Comparison of ENCODE assay signal across 11 cellular contexts in genomic region chr12:3004655-3005565, GRCh38. TPM values are rescaled to one million over a fixed set of nuclear protein-coding genes. Genes with fewer than 3 reads are reported as not detected.
DNase-seq lines count a peak whose midpoint lies in the region; ATAC-seq, FAIRE-seq and TF ChIP-seq lines count a peak whose summit lies in the region.
"Had no signal": no experiment of that assay in that cellular context is flagged by ENCODE, and none has a peak within 500 bp of the region (broad histone marks: within the 10 kb centered on the region; RNA-seq: fewer than 3 reads in every experiment).

No MANE protein-coding gene starts in this region.

- no peak overlapping the region for H4K91ac ChIP-seq in H1 (replicated peaks; ENCODE audit: insufficient read length, low read length)

- no peak overlapping the region for H2BK120ac ChIP-seq in H1 (replicated peaks; ENCODE audit: low read depth, low read length)

- no peaks in the 10 kb centered on the region for H3K36me3 ChIP-seq in MM.1S (replicated peaks; ENCODE audit: insufficient read depth, low read length)
- H3K36me3 ChIP-seq in H1 (ENCODE audit: control insufficient read depth in 2 of 4, insufficient read depth in 4 of 4, low read length in 3 of 4): peaks cover 0 to 4% (median 2%) of the 10 kb centered on the region in 4 experiments; a peak in 4 of 8 replicates

- peak; percentile 30 for DNase-seq in ELR (ENCODE audit: low read depth)
- DNase-seq in MM.1S: peak; percentile 9
- no peak for DNase-seq in H1 (ENCODE audit: low read depth in 1 of 2, low spot score in 2 of 2)
- DNase-seq in osteocyte (ENCODE audit: extremely low spot score, unreplicated experiment): no peak
- no peak for DNase-seq in stimulated activated CD4-positive, alpha-beta T cell treated with anti-CD3 and anti-CD28 coated beads, Interleukin-4, amount 100 ng/mL, for 4 hours
- no peak for DNase-seq in activated gamma-delta T cell treated with Interleukin-2 at 50 U/mL for 16 hours
- DNase-seq in inferior parietal cortex (ENCODE audit: extremely low spot score): no peak
- DNase-seq: erythroblast had no signal

- peak; percentile 12 to 41; a peak in 2 of 4 replicates for TF ChIP-seq RAD21 in H1 (IDR thresholded peaks at IDR 0.05 in 1 of 2, conservative IDR thresholded peaks at IDR 0.05 in 1 of 2; ENCODE audit: low read depth in 2 of 2, low read length in 2 of 2)

- 92% methylated on average over 15 of the region's 15 CpGs; no CpG with 5 or more reads in 1 of the 2 experiments for WGBS in H1 (ENCODE audit: extremely low coverage in 1 of 2, insufficient coverage in 1 of 2, insufficient read length in 1 of 2, insufficient replicate concordance in 2 of 2, low coverage in 1 of 2, low lambda C conversion rate in 2 of 2, missing lambda C conversion rate in 1 of 2), 2 experiments

- H3K79me2 ChIP-seq in MM.1S (ENCODE audit: low read length) (no peaks in the 10 kb centered on the region), H1 (ENCODE audit: control insufficient read depth in 1 of 2, insufficient read depth in 2 of 2, low read length in 2 of 2) (peaks cover 0 to 39% of the 10 kb centered on the region in 2 experiments; a peak in 2 of 4 replicates)

- FAIRE-seq in H1 (lab: Jason Lieb, UNC): no peak

- CTCF ChIA-PET in H1 (lab: Charles Lee; ENCODE audit: partially characterized antibody): interaction anchor here (0.8 to 3.6 kb wide), 25 partner anchors 8 to 197 kb away, joined by 3 to 21 read pairs (median 5); partner anchors contain the start of gene TULP3

- H3K27ac ChIP-seq in MM.1S (ENCODE audit: low read length): peak overlapping the region; percentile 31; the same call in 1 of the 2 replicates
- no peak overlapping the region for H3K27ac ChIP-seq in H1 (ENCODE audit: low read depth, low read length)
- H3K27ac ChIP-seq: SK-N-MC had no signal

- H3K9me3 ChIP-seq in MM.1S (replicated peaks; ENCODE audit: insufficient read depth, low read length): no peaks in the 10 kb centered on the region
- no peaks in the 10 kb centered on the region for H3K9me3 ChIP-seq in H1 (ENCODE audit: insufficient read depth in 2 of 2, low read depth in 1 of 2, low read length in 1 of 2)

- peaks cover 42% of the 10 kb centered on the region for H3K4me1 Mint-ChIP-seq in osteocyte (ENCODE audit: unreplicated experiment)

- H2BK5ac ChIP-seq in H1 (ENCODE audit: low read depth, low read length): no peak overlapping the region

- H3K4ac ChIP-seq in H1 (replicated peaks; ENCODE audit: insufficient read length, low read depth, low read length): no peak overlapping the region

- no peak overlapping the region for H3K14ac ChIP-seq in H1 (ENCODE audit: insufficient read length)

- H2BK12ac ChIP-seq in H1 (ENCODE audit: low read depth, low read length): no peak overlapping the region

- no peak overlapping the region for H4K5ac ChIP-seq in H1 (ENCODE audit: insufficient read length, low read depth, low read length)

- H3K18ac ChIP-seq in H1 (ENCODE audit: extremely low read depth, low read length): no peak overlapping the region

- H2AFZ ChIP-seq in MM.1S (ENCODE audit: low read length) (0 out of 2 replicates have a peak overlapping the region, but pooled peaks have one; percentile 30), H1 (ENCODE audit: low read length) (no peak overlapping the region)

- TF ChIP-seq POLR2A in H1 (IDR thresholded peaks at IDR 0.05; ENCODE audit: control extremely low read depth in 1 of 2, low read depth in 2 of 2, low read length in 2 of 2): no peak

- ATAC-seq in GM18870 (IDR thresholded peaks at IDR 0.05; ENCODE audit: unreplicated experiment): no peak

- H3K27ac Mint-ChIP-seq in osteocyte (ENCODE audit: unreplicated experiment): peak overlapping the region; percentile 68
- H3K27ac Mint-ChIP-seq: activated T-helper 2 cell treated with anti-CD3 and anti-CD28 coated beads, Interferon-gamma antibody, Interleukin-2, Interleukin-4, amounts not matched to agents 10 μg/mL and 5 μg/mL and 100 μg/mL, durations not matched to agents 14 hours and 24 hours and 36 hours had no signal

- H2BK15ac ChIP-seq in H1 (ENCODE audit: low read length): no peak overlapping the region

- H3K27me3 Mint-ChIP-seq in osteocyte (ENCODE audit: unreplicated experiment): no peaks in the 10 kb centered on the region

- no peaks in the 10 kb centered on the region for H3K9me3 Mint-ChIP-seq in osteocyte (ENCODE audit: unreplicated experiment)
- H3K9me3 Mint-ChIP-seq: activated T-helper 2 cell treated with anti-CD3 and anti-CD28 coated beads, Interferon-gamma antibody, Interleukin-2, Interleukin-4, amounts not matched to agents 10 μg/mL and 5 μg/mL and 100 μg/mL, durations not matched to agents 14 hours and 24 hours and 36 hours had no signal

- no peak overlapping the region for H3K56ac ChIP-seq in H1 (replicated peaks; ENCODE audit: insufficient read length, low read depth, low read length)

- no peaks in the 10 kb centered on the region for H3F3A ChIP-seq in MM.1S (ENCODE audit: insufficient read depth, low read length)

- H3K36me3 Mint-ChIP-seq in osteocyte (ENCODE audit: unreplicated experiment): peaks cover 3% of the 10 kb centered on the region

- no peak overlapping the region for H3K23ac ChIP-seq in H1 (ENCODE audit: insufficient read length)

- TF ChIP-seq CTCF in MM.1S (IDR thresholded peaks at IDR 0.05; ENCODE audit: low read length) (peak; percentile 42), H1 (IDR thresholded peaks at IDR 0.05; ENCODE audit: control extremely low read depth in 1 of 3, insufficient read depth in 1 of 3, low read depth in 1 of 3, low read length in 3 of 3) (peak; percentile 45 to 73 (median 58)), osteocyte (IDR thresholded peaks at IDR 0.05) (no peak)

- POLR2A ChIA-PET in H1 (lab: Charles Lee; ENCODE audit: partially characterized antibody): interaction anchor here (1.4 to 1.8 kb wide), 4 partner anchors 12 to 45 kb away, joined by 4 to 5 read pairs (median 4); partner anchors contain the start of gene TEAD4

- H3K27me3 ChIP-seq in MM.1S (replicated peaks; ENCODE audit: insufficient read depth, low read length): no peaks in the 10 kb centered on the region
- H3K27me3 ChIP-seq in H1 (replicated peaks in 1 of 4; ENCODE audit: control insufficient read depth in 3 of 4, extremely low read depth in 1 of 4, insufficient read depth in 3 of 4, low read length in 3 of 4): no peaks in the 10 kb centered on the region

- H3K9ac ChIP-seq in MM.1S (ENCODE audit: low read length) (no peak overlapping the region), H1 (replicated peaks in 1 of 4; ENCODE audit: extremely low read depth in 1 of 4, low read depth in 3 of 4, low read length in 3 of 4) (no peak overlapping the region)

- no peak for TF ChIP-seq EP300 in H1 (IDR thresholded peaks at IDR 0.05; ENCODE audit: borderline replicate concordance in 1 of 2, low read depth in 2 of 2, low read length in 2 of 2)

- H2BK20ac ChIP-seq in H1 (ENCODE audit: low read length): no peak overlapping the region

- H3K4me1 ChIP-seq in MM.1S (ENCODE audit: low read length) (0 out of 2 replicates have a peak, but pooled peaks cover 4% of the 10 kb centered on the region), H1 (replicated peaks in 1 of 4; ENCODE audit: control insufficient read depth in 3 of 4, insufficient read depth in 4 of 4, low read length in 3 of 4) (peaks cover 0 to 9% (median 6%) of the 10 kb centered on the region in 4 experiments; a peak in 5 of 7 replicates)

- peak overlapping the region; percentile 43; the same call in 1 of the 2 replicates for H3K4me2 ChIP-seq in MM.1S (ENCODE audit: low read depth, low read length)
- H3K4me2 ChIP-seq in H1 (ENCODE audit: insufficient read depth in 1 of 2, low read depth in 2 of 2, low read length in 2 of 2): no peak overlapping the region

- H3K4me3 Mint-ChIP-seq in osteocyte (ENCODE audit: unreplicated experiment): peak overlapping the region; percentile 3

- no peaks in the 10 kb centered on the region for H4K20me1 ChIP-seq in MM.1S (ENCODE audit: insufficient read depth, low read length)
- H4K20me1 ChIP-seq in H1 (replicated peaks in 1 of 2; ENCODE audit: control insufficient read depth in 1 of 2, insufficient read depth in 2 of 2, low read length in 2 of 2): peaks cover 4 to 9% of the 10 kb centered on the region in 2 experiments

- H3K23me2 ChIP-seq in H1 (ENCODE audit: low read depth, low read length): no peaks in the 10 kb centered on the region

- H3K4me3 ChIP-seq in MM.1S (ENCODE audit: low read length): no peak overlapping the region
- H3K4me3 ChIP-seq in H1 (ENCODE audit: extremely low read depth in 1 of 4, insufficient read depth in 2 of 4, low read depth in 3 of 4, low read length in 4 of 4): no peak overlapping the region
- H3K4me3 ChIP-seq: SK-N-MC had no signal

- H3K79me1 ChIP-seq in H1 (ENCODE audit: low read depth, low read length): peaks cover 14% of the 10 kb centered on the region

- H2AK5ac ChIP-seq in H1 (ENCODE audit: low read depth, low read length): no peak overlapping the region

- no peaks in the 10 kb centered on the region for H3K9me2 ChIP-seq in MM.1S (replicated peaks; ENCODE audit: insufficient read depth, low read length)

- H4K8ac ChIP-seq in H1 (ENCODE audit: extremely low read depth, insufficient read depth, low read length): no peak overlapping the region

TF ChIP-seq in H1, 55 proteins besides CTCF, POLR2A, EP300 and RAD21:
- TF ChIP-seq RBBP5 (IDR thresholded peaks at IDR 0.05; ENCODE audit: borderline replicate concordance, low read depth, low read length) (no peak), SUZ12 (IDR thresholded peaks at IDR 0.05; ENCODE audit: low read length) (no peak)

RNA-seq across cellular contexts. Expression of gene TEAD4, which starts 45.7 kb away (rescaled TPM):
- 116 TPM in 2 replicates for total RNA-seq in H1 (2021; fragmentation: NEBNext Ultra II Directional; extraction: Animal tissue kit (Norgen Biotek cat#: 25700))
- polyA plus RNA-seq in H1 (2011; rRNA removed): 56.7 and 90.1 TPM in 2 replicates
- polyA plus RNA-seq in H1 (2011; cell fraction: cytosol; rRNA removed): 73.5 TPM
- polyA plus RNA-seq in H1 (2011; cell fraction: nucleus; rRNA removed): 80.7 TPM
- 61.3 to 87.1 TPM (median 74.6 TPM) in 4 replicates for polyA plus RNA-seq in H1 (2012, experiment 1 of 2)
- polyA plus RNA-seq in H1 (2012, experiment 2 of 2): 80.7 TPM
- 69.8 TPM for polyA plus RNA-seq in H1 (2013, experiment 1 of 2)
- polyA plus RNA-seq in H1 (2013, experiment 2 of 2): 72.8 TPM
- 53.3 and 61.0 TPM in 2 replicates for polyA minus RNA-seq in H1 (2011; rRNA and poly(A)+ RNA removed)
- 73.5 TPM for polyA minus RNA-seq in H1 (2011; cell fraction: cytosol; rRNA and poly(A)+ RNA removed)
- 47.6 TPM for polyA minus RNA-seq in H1 (2011; cell fraction: nucleus; rRNA and poly(A)+ RNA removed)
- total RNA-seq in osteocyte: 28.9 and 30.0 TPM in 2 replicates

Comparison
In these comparisons a context has a peak if more than half of its experiments do, and no peak if none do; other contexts are left out.
1. DNase-seq: peak in ELR (single experiment) and MM.1S (single experiment); none in H1 (0 of 2), osteocyte (single experiment), stimulated activated CD4-positive, alpha-beta T cell treated with anti-CD3 and anti-CD28 coated beads, Interleukin-4, amount 100 ng/mL, for 4 hours (0 of 2), activated gamma-delta T cell treated with Interleukin-2 at 50 U/mL for 16 hours (single experiment) and inferior parietal cortex (single experiment).